19 cellular contexts compared by ENCODE assay signal in the genomic region with DNA sequence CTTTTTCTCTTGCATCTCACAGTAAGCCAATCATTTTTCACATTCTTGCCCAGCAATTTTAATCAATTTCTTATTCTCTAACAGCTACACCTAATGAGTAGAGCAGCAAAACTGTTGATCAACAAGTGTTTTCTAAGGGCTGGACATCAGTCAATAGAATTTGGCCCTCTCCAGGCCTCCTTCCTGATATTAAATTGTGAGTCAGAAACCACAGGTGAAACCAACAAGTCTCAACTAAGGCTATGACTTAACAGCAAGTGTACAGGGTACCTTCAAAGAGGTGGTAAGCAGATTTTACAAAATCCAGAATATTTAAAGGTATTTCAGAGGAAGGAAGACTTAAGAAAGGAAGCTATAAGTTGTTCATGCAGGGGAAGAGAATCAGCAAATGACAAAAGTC.
A peak's percentile ranks its signal among the peaks of the same experiment; 100 is the strongest.
DNase-seq lines count a peak whose midpoint lies in the region; ATAC-seq, FAIRE-seq and TF ChIP-seq lines count a peak whose summit lies in the region.
"Had no signal": no experiment of that assay in that cellular context is flagged by ENCODE, and none has a peak within 500 bp of the region (broad histone marks: within the 10 kb centered on the region; RNA-seq: fewer than 3 reads in every experiment).

No MANE protein-coding gene starts in this region.

- H3K36me3 ChIP-seq in PC-3 (ENCODE audit: low read depth, low read length) (no peaks in the 10 kb centered on the region), endothelial cell of umbilical vein (ENCODE audit: control insufficient read depth in 2 of 2, extremely low read depth in 1 of 2, insufficient read depth in 2 of 2, low read length in 2 of 2) (no peaks in the 10 kb centered on the region), brain microvascular endothelial cell (replicated peaks) (no peaks in the 10 kb centered on the region)
- H3K36me3 ChIP-seq: SJCRH30 had no signal

- H3K27ac ChIP-seq in PC-3 (ENCODE audit: low read length) (no peak overlapping the region), endothelial cell of umbilical vein (ENCODE audit: insufficient read depth, low read depth, low read length) (no peak overlapping the region), brain microvascular endothelial cell (no peak overlapping the region)
- H3K27ac ChIP-seq: A549, SJCRH30 had no signal

- no peak overlapping the region for H2AFZ ChIP-seq in PC-3 (ENCODE audit: low read length)
- H2AFZ ChIP-seq in endothelial cell of umbilical vein (ENCODE audit: low read depth, low read length): no peak overlapping the region

- peak; percentile 29; the same call in 1 of the 2 replicates for ATAC-seq in PC-3
- ATAC-seq: A549, GM12878 had no signal

- no peaks in the 10 kb centered on the region for H3F3A ChIP-seq in PC-3 (ENCODE audit: low read length, unreplicated experiment)

- TF ChIP-seq POLR2A in endothelial cell of umbilical vein (IDR thresholded peaks at IDR 0.05; ENCODE audit: low read depth, low read length): no peak

- no peak overlapping the region for H3K9ac ChIP-seq in PC-3 (ENCODE audit: low read length)
- H3K9ac ChIP-seq in endothelial cell of umbilical vein (replicated peaks; ENCODE audit: extremely low read depth, insufficient read depth, low read length): no peak overlapping the region

- H4K20me1 ChIP-seq in PC-3 (ENCODE audit: low read length) (no peaks in the 10 kb centered on the region), endothelial cell of umbilical vein (replicated peaks; ENCODE audit: control insufficient read depth, extremely low read depth, insufficient read depth, low read length) (no peaks in the 10 kb centered on the region)

- H3K27me3 Mint-ChIP-seq in HFFc6 (ENCODE audit: insufficient read depth): no peaks in the 10 kb centered on the region; the same call in 1 of the 2 replicates
- H3K27me3 Mint-ChIP-seq: CD4-positive, alpha-beta memory T cell had no signal

- H3K36me3 Mint-ChIP-seq in HFFc6 (ENCODE audit: low read depth): no peaks in the 10 kb centered on the region
- H3K36me3 Mint-ChIP-seq: CD4-positive, alpha-beta memory T cell had no signal

- CTCF ChIA-PET in PC-3 (lab: Charles Lee): interaction anchor here (0.9 kb wide), 1 partner anchor 190 kb away, joined by 3 read pairs; no protein-coding TSS in a partner anchor
- CTCF ChIA-PET in endothelial cell of umbilical vein (lab: Charles Lee): interaction anchor here (1.1 kb wide), 2 partner anchors 50 to 170 kb away, joined by 3 read pairs; no protein-coding TSS in a partner anchor

- H3K4me1 ChIP-seq in PC-3 (ENCODE audit: insufficient read depth, low read length) (no peaks in the 10 kb centered on the region), endothelial cell of umbilical vein (ENCODE audit: control insufficient read depth, extremely low read depth, insufficient read depth, low read length) (no peaks in the 10 kb centered on the region)
- H3K4me1 ChIP-seq: A549, SJCRH30 had no signal

- no peak overlapping the region for H3K4me3 Mint-ChIP-seq in HFFc6
- H3K4me3 Mint-ChIP-seq: CD4-positive, alpha-beta memory T cell had no signal

- intact Hi-C loops in PC-3 (cut with micrococcal nuclease): loop anchor here (1.0 kb wide), 1 partner anchor 171 kb away; no protein-coding TSS in a partner anchor
- intact Hi-C loops in endothelial cell of umbilical vein (cut with micrococcal nuclease): no loop called here

- no peaks in the 10 kb centered on the region for H3K27me3 ChIP-seq in PC-3 (ENCODE audit: low read length)
- H3K27me3 ChIP-seq in endothelial cell of umbilical vein (ENCODE audit: control insufficient read depth in 2 of 2, insufficient read depth in 2 of 2, low read length in 2 of 2): peaks cover 0 to 1% of the 10 kb centered on the region in 2 experiments
- H3K27me3 ChIP-seq in brain microvascular endothelial cell (replicated peaks): no peaks in the 10 kb centered on the region
- H3K27me3 ChIP-seq: SJCRH30 had no signal

- no peaks in the 10 kb centered on the region for H3K9me1 ChIP-seq in endothelial cell of umbilical vein (replicated peaks; ENCODE audit: control insufficient read depth, extremely low read depth, insufficient read depth, low read length)

- H3K4me2 ChIP-seq in PC-3 (ENCODE audit: low read length): no peak overlapping the region
- no peak overlapping the region for H3K4me2 ChIP-seq in endothelial cell of umbilical vein (ENCODE audit: insufficient read depth, low read length)
- H3K4me2 ChIP-seq: A549 had no signal

- no peak overlapping the region for H3K27ac Mint-ChIP-seq in HFFc6
- H3K27ac Mint-ChIP-seq: CD4-positive, alpha-beta memory T cell had no signal

- no peaks in the 10 kb centered on the region for H3K4me1 Mint-ChIP-seq in HFFc6 (ENCODE audit: low read depth)
- H3K4me1 Mint-ChIP-seq: CD4-positive, alpha-beta memory T cell had no signal

- dilution Hi-C loops in endothelial cell of umbilical vein (cut with MboI; ENCODE audit: extremely low pct_ligation_motif_present, low sequenced_read_pairs): no loop called here

- H3K9me3 Mint-ChIP-seq in HFFc6: peaks cover 18% of the 10 kb centered on the region

- no peak overlapping the region for H3K4me3 ChIP-seq in PC-3 (ENCODE audit: low read length)
- no peak overlapping the region for H3K4me3 ChIP-seq in endothelial cell of umbilical vein (replicated peaks in 1 of 3; ENCODE audit: insufficient read depth in 1 of 3, low read depth in 1 of 3, low read length in 3 of 3)
- no peak overlapping the region for H3K4me3 ChIP-seq in brain microvascular endothelial cell (ENCODE audit: low read depth, low read length)
- H3K4me3 ChIP-seq: A549, GM12878, SJCRH30 had no signal

- H3K9me3 ChIP-seq in PC-3 (ENCODE audit: low read length) (no peaks in the 10 kb centered on the region), endothelial cell of umbilical vein (replicated peaks; ENCODE audit: control insufficient read depth, insufficient read depth, low read length) (no peaks in the 10 kb centered on the region)
- H3K9me3 ChIP-seq: A549 had no signal

- H3K9me2 ChIP-seq in PC-3 (replicated peaks; ENCODE audit: low read length): no peaks in the 10 kb centered on the region

- in situ Hi-C loops in brain microvascular endothelial cell (cut with HindIII; ENCODE audit: low pct_ligation_motif_present, low sequenced_read_pairs): no loop called here

- TF ChIP-seq CTCF in HFFc6 (IDR thresholded peaks at IDR 0.05) (peak; percentile 9; the same call in 1 of the 2 replicates), PC-3 (conservative IDR thresholded peaks at IDR 0.05; ENCODE audit: low read depth, low read length) (no peak), endothelial cell of umbilical vein (IDR thresholded peaks at IDR 0.05; ENCODE audit: extremely low read depth in 1 of 2, insufficient read depth in 1 of 2, low read depth in 1 of 2, low read length in 2 of 2) (no peak), brain microvascular endothelial cell (IDR thresholded peaks at IDR 0.05; ENCODE audit: low read depth, low read length, missing control alignments) (no peak)

- DNase-seq in HFFc6 (no peak), PC-3 (peak; percentile 19), endothelial cell of umbilical vein (ENCODE audit: low read depth, low spot score) (no peak), myocyte (ENCODE audit: low read depth) (peak; percentile 45), urothelium cell line (ENCODE audit: low spot score) (no peak), brain microvascular endothelial cell (no peak), HCEC 1CT (no peak), CD1c-positive myeloid dendritic cell (ENCODE audit: extremely low spot score) (no peak)
- DNase-seq: Calu3; CD4-positive, alpha-beta memory T cell; DMS53; EL; GOT3; NCI-H1694 treated with DMSO at 0.1 percent for 48 hours; NCI-H510A; NCI-H748 treated with DMSO at 0.1 percent for 48 hours; SJCRH30 had no signal

- POLR2A ChIA-PET in PC-3 (lab: Charles Lee; ENCODE audit: unreplicated experiment) (no interaction called here), endothelial cell of umbilical vein (lab: Charles Lee) (no interaction called here)

- BruUV-seq in PC-3 (replicated peaks; lab: Mats Ljungman, UMichigan) (no TSS peak), endothelial cell of umbilical vein (replicated peaks; lab: Mats Ljungman, UMichigan) (no TSS peak)

- H3K79me2 ChIP-seq in PC-3 (ENCODE audit: low read length) (no peaks in the 10 kb centered on the region), endothelial cell of umbilical vein (ENCODE audit: control insufficient read depth, insufficient read depth, low read length) (no peaks in the 10 kb centered on the region)

- FAIRE-seq in endothelial cell of umbilical vein (lab: Jason Lieb, UNC) (peak; percentile 26), urothelium cell line (lab: Jason Lieb, UNC) (no peak)
- FAIRE-seq: A549, GM12878 had no signal

TF ChIP-seq in endothelial cell of umbilical vein, 7 proteins besides CTCF, POLR2A, EP300 and RAD21:
- TF ChIP-seq GATA2 (IDR thresholded peaks at IDR 0.05; ENCODE audit: insufficient read depth, insufficient read length, low read depth, low read length) (no peak), MAX (IDR thresholded peaks at IDR 0.05; ENCODE audit: insufficient read depth, insufficient read length) (no peak), POLR2AphosphoS5 (IDR thresholded peaks at IDR 0.05; ENCODE audit: insufficient read depth, low read depth, low read length) (no peak)

Comparison
In these comparisons a context has a peak if more than half of its experiments do, and no peak if none do; other contexts are left out.
1. DNase-seq: peak in PC-3 (single experiment) and myocyte (single experiment); none in HFFc6 (single experiment), endothelial cell of umbilical vein (single experiment), urothelium cell line (single experiment), brain microvascular endothelial cell (single experiment), HCEC 1CT (single experiment) and CD1c-positive myeloid dendritic cell (single experiment).